ENCODE assay signal across 1 cellular context in the genomic region with DNA sequence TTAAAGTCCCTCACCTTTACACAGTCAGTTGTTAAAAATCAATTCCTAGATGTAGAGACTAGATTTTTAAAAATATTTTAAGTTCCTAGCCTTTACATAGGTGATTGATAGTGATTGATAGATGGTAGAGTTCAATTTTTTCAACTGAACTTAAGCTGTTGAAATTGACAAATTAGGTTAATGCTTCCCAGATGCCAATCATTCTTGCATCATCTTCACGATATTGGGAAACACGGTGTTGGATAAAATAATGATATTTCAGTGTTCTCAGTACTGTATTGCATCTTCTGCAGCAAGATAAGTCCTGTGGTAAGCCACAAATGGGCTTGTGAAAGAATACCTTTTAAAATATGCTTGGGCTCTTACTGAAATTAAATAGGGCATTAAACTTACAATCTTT.
TF ChIP-seq lines count a peak whose summit lies in the region.

No MANE protein-coding gene starts in this region.

TF ChIP-seq in GM23338, 12 proteins besides CTCF, POLR2A, EP300 and RAD21:
- TF ChIP-seq ZNF462 (CRISPR knock-in tag; IDR thresholded peaks at IDR 0.05), result no peak
- TF ChIP-seq POLR2AphosphoS5 (IDR thresholded peaks at IDR 0.05; ENCODE audit: low read depth), result no peak
- no peak for TF ChIP-seq CREB1 (CRISPR knock-in tag; IDR thresholded peaks at IDR 0.05; ENCODE audit: low read depth)
- TF ChIP-seq NANOG (IDR thresholded peaks at IDR 0.05; ENCODE audit: borderline replicate concordance), result no peak
- no peak for TF ChIP-seq JUNB (IDR thresholded peaks at IDR 0.05; ENCODE audit: unreplicated experiment)
- no peak for TF ChIP-seq EZH2 (IDR thresholded peaks at IDR 0.05; ENCODE audit: low read depth, unreplicated experiment)
- TF ChIP-seq STAT1 (IDR thresholded peaks at IDR 0.05; ENCODE audit: unreplicated experiment), result no peak
